8 cellular contexts compared by ENCODE assay signal in the genomic region with DNA sequence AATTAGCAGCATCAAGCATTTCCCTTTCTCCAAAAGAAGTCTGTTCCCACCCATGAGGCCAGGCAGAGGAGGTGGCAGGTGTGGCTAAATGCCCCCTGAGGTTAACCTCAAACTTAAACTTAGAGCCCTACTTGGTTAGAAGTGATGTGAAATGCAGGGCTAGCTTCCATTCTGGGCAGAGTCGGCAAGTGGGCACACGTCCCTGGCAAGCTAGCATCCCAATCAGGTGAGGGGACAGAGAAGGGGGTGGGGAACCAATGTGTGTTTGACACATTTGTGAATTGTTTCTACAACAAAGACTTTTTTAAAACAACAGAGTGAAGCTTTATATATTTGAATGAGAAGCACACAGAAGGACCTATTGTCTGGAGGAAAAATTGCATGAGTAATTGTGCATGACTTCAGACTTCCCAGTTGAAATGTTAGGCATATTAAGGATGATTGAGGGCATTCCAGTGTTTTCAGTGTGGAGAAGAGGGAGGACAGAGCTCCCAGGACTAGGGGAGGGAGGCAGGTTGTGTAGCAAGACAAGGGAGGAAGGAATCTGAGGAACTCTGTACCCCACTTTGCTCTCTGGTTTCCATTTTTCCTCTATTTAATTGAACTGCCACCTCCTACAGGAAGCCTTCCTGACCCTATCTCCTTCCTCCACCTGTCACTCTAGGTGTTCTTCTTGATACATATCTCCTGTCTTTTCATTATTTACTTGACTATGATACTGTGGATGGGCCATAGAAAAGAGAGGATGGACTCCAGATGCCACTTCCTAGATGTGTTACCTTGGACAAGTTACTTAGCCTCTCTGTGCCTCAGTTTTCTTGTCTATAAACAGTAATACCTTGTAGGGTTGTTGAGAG.
DNase-seq lines count a peak whose midpoint lies in the region; ATAC-seq, FAIRE-seq and TF ChIP-seq lines count a peak whose summit lies in the region.

No MANE protein-coding gene starts in this region.

- H3K4me1 ChIP-seq in rectal smooth muscle tissue (ENCODE audit: control insufficient read depth, insufficient read depth, low read length): peaks cover 22% of the 10 kb centered on the region

- peak overlapping the region; percentile 25 for H3K27ac ChIP-seq in rectal smooth muscle tissue (ENCODE audit: low read depth, low read length)

- no peaks in the 10 kb centered on the region for H3K36me3 ChIP-seq in rectal smooth muscle tissue (ENCODE audit: control insufficient read depth, insufficient read depth, low read length)

- DNase-seq in GM18507 (ENCODE audit: extremely low spot score, insufficient read length, low read depth): no peak
- peak; percentile 70 for DNase-seq in KG1 (lab: John Stamatoyannopoulos, UW)
- peak; percentile 66 for DNase-seq in epithelial cell of proximal tubule (ENCODE audit: low read depth)
- no peak for DNase-seq in Kasumi-1 (lab: John Stamatoyannopoulos, UW)
- no peak for DNase-seq in DMS79 (lab: John Stamatoyannopoulos, UW)

- H3K9ac ChIP-seq in rectal smooth muscle tissue (ENCODE audit: low read length): no peak overlapping the region

- no peak for ATAC-seq in HG03097 (IDR thresholded peaks at IDR 0.05; ENCODE audit: low FRiP score, unreplicated experiment)
- ATAC-seq in GM19328 (IDR thresholded peaks at IDR 0.05; ENCODE audit: unreplicated experiment): no peak

- H3K4me3 ChIP-seq in epithelial cell of proximal tubule (ENCODE audit: low read depth, low read length) (peak overlapping the region; percentile 2), rectal smooth muscle tissue (ENCODE audit: low read length) (no peak overlapping the region)

- FAIRE-seq in GM18507 (lab: Jason Lieb, UNC): peak; percentile 47

- H3K27me3 ChIP-seq in rectal smooth muscle tissue (ENCODE audit: control insufficient read depth, insufficient read depth, low read length): peaks cover 2% of the 10 kb centered on the region

- no peak for TF ChIP-seq CTCF in epithelial cell of proximal tubule (conservative IDR thresholded peaks at IDR 0.05; ENCODE audit: low read depth, low read length)

Comparison
In these comparisons a context has a peak if more than half of its experiments do, and no peak if none do; other contexts are left out.
1. DNase-seq: peak in KG1 (single experiment) and epithelial cell of proximal tubule (single experiment); none in GM18507 (single experiment), Kasumi-1 (0 of 2) and DMS79 (single experiment).